In genomic region chr6:15301179-15302006, GRCh38 we compare ENCODE assay signal across 1 cellular context.
TF ChIP-seq lines count a peak whose summit lies in the region.

No MANE protein-coding gene starts in this region.

TF ChIP-seq in K562, 482 proteins besides CTCF, POLR2A, EP300 and RAD21 (continued from another document):
- TF ChIP-seq ZNF395 (CRISPR knock-in tag; IDR thresholded peaks at IDR 0.05) (0 out of 2 replicates have a peak, but pooled peaks have one; percentile 5), SRF (CRISPR knock-in tag; IDR thresholded peaks at IDR 0.05) (0 out of 4 replicates have a peak, but pooled peaks of 1 of the 2 experiments have one; percentile 30), PRPF4 (IDR thresholded peaks at IDR 0.05; ENCODE audit: insufficient read depth, low read depth, low read length, poor library complexity, severe bottlenecking) (no peak), HDAC6 (IDR thresholded peaks at IDR 0.05; ENCODE audit: low read depth, low read length) (no peak), SMAD3 (CRISPR knock-in tag; conservative IDR thresholded peaks at IDR 0.05) (no peak), TAF9B (IDR thresholded peaks at IDR 0.05; ENCODE audit: partially characterized antibody) (peak; percentile 27), NR0B1 (IDR thresholded peaks at IDR 0.05; ENCODE audit: partially characterized antibody) (no peak), POLR2H (tag; IDR thresholded peaks at IDR 0.05; ENCODE audit: low read depth) (peak; percentile 41; the same call in 1 of the 2 replicates), CSDE1 (IDR thresholded peaks at IDR 0.05) (0 out of 4 replicates have a peak, but pooled peaks of 1 of the 2 experiments have one; percentile 35)
